Comparison of ENCODE assay signal across 8 cellular contexts in the genomic region with DNA sequence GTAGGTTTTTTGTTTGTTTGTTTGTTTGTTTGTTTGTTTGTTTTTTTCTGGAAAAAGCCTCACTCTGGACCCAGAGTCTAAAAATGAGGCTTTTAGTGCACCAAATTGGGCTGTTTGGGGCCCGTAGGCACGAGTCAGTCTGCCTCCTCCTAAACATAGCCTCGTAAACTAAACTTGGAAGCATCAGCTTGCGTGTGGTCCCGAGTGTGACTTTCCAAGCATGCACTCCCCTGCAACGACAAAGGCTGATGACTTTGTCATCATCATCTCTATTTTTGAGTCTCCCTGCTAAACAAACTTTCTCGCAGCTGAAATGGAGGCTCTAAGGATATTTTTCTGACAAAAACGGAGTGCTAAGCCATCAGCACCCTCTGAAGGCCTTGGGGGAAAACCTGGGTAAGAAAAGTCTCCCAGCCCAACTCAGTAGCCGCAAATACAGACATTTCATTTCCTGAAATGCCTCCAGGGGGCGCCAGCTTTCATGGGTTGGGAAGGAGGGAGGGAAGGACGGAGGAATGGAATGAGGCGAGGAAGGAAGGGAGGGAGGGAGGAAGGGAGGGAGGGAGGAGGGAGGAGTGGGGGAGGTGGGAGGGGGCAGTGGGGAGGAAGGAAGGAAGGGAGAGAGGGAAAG.
A peak's percentile ranks its signal among the peaks of the same experiment; 100 is the strongest.
DNase-seq lines count a peak whose midpoint lies in the region; ATAC-seq, FAIRE-seq and TF ChIP-seq lines count a peak whose summit lies in the region.

No MANE protein-coding gene starts in this region.

- no peak overlapping the region for H3K4me3 ChIP-seq in breast epithelium
- H3K4me3 ChIP-seq in kidney (ENCODE audit: low read length in 2 of 2) = no peak overlapping the region

- intact Hi-C loops in breast epithelium (cut with DNase I; ENCODE audit: low total_unique reads) = no loop called here
- intact Hi-C loops in kidney (cut with DNase I) = no loop called here

- no peaks in the 10 kb centered on the region for H3K9me3 ChIP-seq in breast epithelium
- no peaks in the 10 kb centered on the region for H3K9me3 ChIP-seq in kidney (ENCODE audit: control insufficient read depth in 1 of 2, low read length in 2 of 2)

- H3K4me1 ChIP-seq in breast epithelium = no peaks in the 10 kb centered on the region
- H3K4me1 ChIP-seq in kidney (ENCODE audit: control insufficient read depth in 1 of 2, insufficient read depth in 1 of 2, low read depth in 1 of 2, low read length in 2 of 2) = peaks cover 0 to 2% of the 10 kb centered on the region in 2 donors

- H3K27me3 ChIP-seq in breast epithelium = no peaks in the 10 kb centered on the region

- H3K9ac ChIP-seq in kidney (ENCODE audit: low read length in 2 of 2) = no peak overlapping the region

- TF ChIP-seq CTCF in breast epithelium (IDR thresholded peaks at IDR 0.05) (peak; percentile 41 to 51 (median 49)), kidney (IDR thresholded peaks at IDR 0.05; ENCODE audit: borderline replicate concordance, extremely low read depth, insufficient read depth) (peak; percentile 71)

- DNase-seq in COLO668 (lab: John Stamatoyannopoulos, UW; ENCODE audit: unreplicated experiment) (peak; percentile 43), HCEC 1CT (peak; percentile 85), NOMO-1 treated with dmso at 0.1 percent for 144 hours (lab: John Stamatoyannopoulos, UW; ENCODE audit: unreplicated experiment) (peak; percentile 9), breast epithelium (ENCODE audit: low spot score in 2 of 2) (peak; percentile 79 to 80), kidney (no peak), activated gamma-delta T cell (lab: John Stamatoyannopoulos, UW) (no peak)
- peak; percentile 20 to 24 for DNase-seq in stimulated activated CD4-positive, alpha-beta T cell treated with anti-CD3 and anti-CD28 coated beads, Interleukin-4, amount 100 ng/mL, for 48 hours (ENCODE audit: low read depth in 2 of 2)

- no peak for ATAC-seq in HG03457 (IDR thresholded peaks at IDR 0.05; ENCODE audit: unreplicated experiment)

- H3K36me3 ChIP-seq in breast epithelium = no peaks in the 10 kb centered on the region
- H3K36me3 ChIP-seq in kidney (ENCODE audit: control insufficient read depth in 1 of 2, insufficient read depth in 2 of 2, low read length in 2 of 2) = no peaks in the 10 kb centered on the region

- no peak for FAIRE-seq in kidney (lab: Jason Lieb, UNC)

- H3K27ac ChIP-seq in breast epithelium (peak overlapping the region; percentile 53 to 65), kidney (ENCODE audit: low read depth in 2 of 2, low read length in 2 of 2) (no peak overlapping the region)

- no peak for TF ChIP-seq POLR2A in breast epithelium (IDR thresholded peaks at IDR 0.05)

Comparison
In these comparisons a context has a peak if more than half of its experiments do, and no peak if none do; other contexts are left out.
1. DNase-seq: peak in COLO668 (single experiment), HCEC 1CT (single experiment), NOMO-1 treated with dmso at 0.1 percent for 144 hours (single experiment), breast epithelium (2 of 2) and stimulated activated CD4-positive, alpha-beta T cell treated with anti-CD3 and anti-CD28 coated beads, Interleukin-4, amount 100 ng/mL, for 48 hours (2 of 2); none in kidney (single experiment) and activated gamma-delta T cell (single experiment).
2. H3K27ac ChIP-seq: peak in breast epithelium (2 of 2); none in kidney (0 of 2).